8 cellular contexts compared by ENCODE assay signal in the genomic region with DNA sequence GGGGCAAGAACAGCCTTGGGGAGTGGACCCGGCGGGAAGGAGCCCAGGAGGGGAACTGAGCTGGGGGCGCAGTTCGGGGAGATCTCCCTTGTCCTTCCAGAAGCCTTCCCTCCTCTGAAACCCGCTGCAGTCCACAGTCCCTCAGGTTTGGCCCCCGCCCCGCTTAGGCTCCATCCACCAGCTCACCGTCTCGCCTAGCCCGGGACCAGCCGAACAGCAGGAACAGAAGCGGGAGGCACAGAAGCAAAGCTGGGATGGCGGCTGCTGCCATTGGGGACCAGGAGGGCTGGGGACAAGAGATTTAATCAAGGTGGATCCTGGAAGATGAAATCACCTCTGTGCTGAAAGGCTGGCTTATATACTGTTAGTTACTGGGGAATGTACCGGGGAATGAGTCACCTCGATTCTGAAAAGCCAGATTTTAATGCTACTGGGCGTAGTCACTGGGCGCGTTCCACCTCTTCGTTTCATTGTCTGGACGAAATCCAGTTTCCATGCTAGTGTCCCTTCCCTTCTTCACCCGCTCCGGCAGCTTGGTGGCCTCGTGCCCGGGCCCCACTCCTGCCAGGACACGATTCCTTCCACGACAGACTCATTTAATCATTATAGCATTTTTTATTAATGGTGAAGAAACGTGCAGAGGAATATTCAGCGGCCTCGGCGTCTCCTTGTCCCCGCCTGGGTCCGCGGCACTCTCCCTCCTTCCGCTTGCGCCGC. TPM values are rescaled to one million over a fixed set of nuclear protein-coding genes. Genes with fewer than 3 reads are reported as not detected.
DNase-seq lines count a peak whose midpoint lies in the region; ATAC-seq, FAIRE-seq and TF ChIP-seq lines count a peak whose summit lies in the region.

A gene with protein sequence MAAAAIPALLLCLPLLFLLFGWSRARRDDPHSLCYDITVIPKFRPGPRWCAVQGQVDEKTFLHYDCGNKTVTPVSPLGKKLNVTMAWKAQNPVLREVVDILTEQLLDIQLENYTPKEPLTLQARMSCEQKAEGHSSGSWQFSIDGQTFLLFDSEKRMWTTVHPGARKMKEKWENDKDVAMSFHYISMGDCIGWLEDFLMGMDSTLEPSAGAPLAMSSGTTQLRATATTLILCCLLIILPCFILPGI (minus strand): TSS at position 332 of the 717 bp plus-strand sequence. CDS start 61 bp downstream, at position 271.

- peak; percentile 41 for DNase-seq in COLO829 (ENCODE audit: low spot score)
- DNase-seq in NCI-H69 (lab: John Stamatoyannopoulos, UW), result peak; percentile 45
- DNase-seq in epithelial cell of prostate (ENCODE audit: low read depth, low spot score), result peak; percentile 60
- DNase-seq in pancreas, result peak in 2 of 6 donors; percentile 45 to 49
- no peak for DNase-seq in testis
- no peak for DNase-seq in activated T-helper 1 cell treated with anti-CD3 and anti-CD28 coated beads, Interleukin-12 subunit alpha, Interleukin-12 subunit beta, Interleukin-2, Interleukin-4 antibody, amounts not matched to agents 30 ng/mL and 10 ng/mL and 1 ng/mL, durations not matched to agents 14 hours and 24 hours and 36 hours (ENCODE audit: low spot score)

- H3K27ac ChIP-seq in epithelial cell of prostate (peak within 1 kb of the TSS; percentile 45), pancreas (no peak within 1 kb of the TSS), testis (no peak within 1 kb of the TSS)

- H3K4me3 Mint-ChIP-seq in activated T-helper 1 cell treated with anti-CD3 and anti-CD28 coated beads, Interleukin-12 subunit alpha, Interleukin-12 subunit beta, Interleukin-2, Interleukin-4 antibody, amounts not matched to agents 30 ng/mL and 10 ng/mL and 1 ng/mL, durations not matched to agents 14 hours and 24 hours and 36 hours, result no peak within 1 kb of the TSS

- peak; percentile 70 to 87 (median 82) for ATAC-seq in pancreas
- ATAC-seq in HG03439 (IDR thresholded peaks at IDR 0.05; ENCODE audit: unreplicated experiment), result no peak
- no peak for ATAC-seq in GM19351 (IDR thresholded peaks at IDR 0.05; ENCODE audit: unreplicated experiment)

- 10 to 11% methylated on average over 36 of the region's 36 CpGs for WGBS in pancreas, 2 donors
- 2 to 10% methylated on average over 36 of the region's 36 CpGs for WGBS in testis, 2 donors

- H3K27me3 Mint-ChIP-seq in activated T-helper 1 cell treated with anti-CD3 and anti-CD28 coated beads, Interleukin-12 subunit alpha, Interleukin-12 subunit beta, Interleukin-2, Interleukin-4 antibody, amounts not matched to agents 30 ng/mL and 10 ng/mL and 1 ng/mL, durations not matched to agents 14 hours and 24 hours and 36 hours (ENCODE audit: insufficient read depth), result peaks cover 63% of the 10 kb centered on the region

- no peaks in the 10 kb centered on the region for H3K36me3 Mint-ChIP-seq in activated T-helper 1 cell treated with anti-CD3 and anti-CD28 coated beads, Interleukin-12 subunit alpha, Interleukin-12 subunit beta, Interleukin-2, Interleukin-4 antibody, amounts not matched to agents 30 ng/mL and 10 ng/mL and 1 ng/mL, durations not matched to agents 14 hours and 24 hours and 36 hours (ENCODE audit: low read depth)

- H3K36me3 ChIP-seq in pancreas (no peaks in the 10 kb centered on the region), testis (ENCODE audit: low read depth, missing control alignments) (no peaks in the 10 kb centered on the region)

- peak within 1 kb of the TSS in 2 of 4 donors; percentile 9 to 29 for H3K4me3 ChIP-seq in pancreas
- peak within 1 kb of the TSS in 1 of 2 donors; percentile 2 for H3K4me3 ChIP-seq in testis

- no peak for FAIRE-seq in pancreas (lab: Jason Lieb, UNC)

- H3K27ac Mint-ChIP-seq in activated T-helper 1 cell treated with anti-CD3 and anti-CD28 coated beads, Interleukin-12 subunit alpha, Interleukin-12 subunit beta, Interleukin-2, Interleukin-4 antibody, amounts not matched to agents 30 ng/mL and 10 ng/mL and 1 ng/mL, durations not matched to agents 14 hours and 24 hours and 36 hours, result no peak within 1 kb of the TSS

- intact Hi-C loops in pancreas (cut with DNase I) (no loop called here), testis (cut with DNase I; ENCODE audit: low total_unique reads) (no loop called here)
- intact Hi-C loops in activated T-helper 1 cell treated with anti-CD3 and anti-CD28 coated beads, Interleukin-12 subunit alpha, Interleukin-12 subunit beta, Interleukin-2, Interleukin-4 antibody, amounts not matched to agents 30 ng/mL and 10 ng/mL and 1 ng/mL, durations not matched to agents 14 hours and 24 hours and 36 hours (cut with micrococcal nuclease), result no loop called here

- no peaks in the 10 kb centered on the region for H3K4me1 ChIP-seq in pancreas
- peaks cover 9% of the 10 kb centered on the region for H3K4me1 ChIP-seq in testis

- no peak for TF ChIP-seq POLR2A in testis (IDR thresholded peaks at IDR 0.05)

- H3K9me3 ChIP-seq in pancreas (no peaks in the 10 kb centered on the region), testis (no peaks in the 10 kb centered on the region)

- TF ChIP-seq CTCF in pancreas (IDR thresholded peaks at IDR 0.05) (no peak), testis (IDR thresholded peaks at IDR 0.05) (no peak)

- peaks cover 18% of the 10 kb centered on the region for H3K4me1 Mint-ChIP-seq in activated T-helper 1 cell treated with anti-CD3 and anti-CD28 coated beads, Interleukin-12 subunit alpha, Interleukin-12 subunit beta, Interleukin-2, Interleukin-4 antibody, amounts not matched to agents 30 ng/mL and 10 ng/mL and 1 ng/mL, durations not matched to agents 14 hours and 24 hours and 36 hours (ENCODE audit: low read depth)

- H3K27me3 ChIP-seq in pancreas, result peaks cover 0 to 3% (median 0%) of the 10 kb centered on the region in 4 donors
- no peaks in the 10 kb centered on the region for H3K27me3 ChIP-seq in testis

- no peaks in the 10 kb centered on the region for H3K9me3 Mint-ChIP-seq in activated T-helper 1 cell treated with anti-CD3 and anti-CD28 coated beads, Interleukin-12 subunit alpha, Interleukin-12 subunit beta, Interleukin-2, Interleukin-4 antibody, amounts not matched to agents 30 ng/mL and 10 ng/mL and 1 ng/mL, durations not matched to agents 14 hours and 24 hours and 36 hours

RNA-seq across cellular contexts. Expression of the gene that starts here (rescaled TPM):
- under 1 TPM in 2 of 6 donors, not detected in 4; 0.46 to 0.53 TPM for total RNA-seq in pancreas
- not detected for polyA plus RNA-seq in pancreas
- under 1 TPM in 1 of 2 donors, not detected in 1; 0.43 TPM for total RNA-seq in testis
- not detected for polyA plus RNA-seq in testis (ENCODE audit: insufficient read depth, low read depth, low replicate concordance)
- not detected in 2 replicates for total RNA-seq in activated T-helper 1 cell treated with anti-CD3 and anti-CD28 coated beads, Interleukin-12 subunit alpha, Interleukin-12 subunit beta, Interleukin-2, Interleukin-4 antibody, amounts not matched to agents 30 ng/mL and 10 ng/mL and 1 ng/mL, durations not matched to agents 14 hours and 24 hours and 36 hours

Comparison
In these comparisons a context has a peak if more than half of its experiments do, and no peak if none do; other contexts are left out.
1. Peak in ATAC-seq in pancreas; RNA of the gene not detected or under 1 TPM.
2. DNase-seq: peak in COLO829 (single experiment), NCI-H69 (single experiment) and epithelial cell of prostate (single experiment); none in testis (single experiment) and activated T-helper 1 cell treated with anti-CD3 and anti-CD28 coated beads, Interleukin-12 subunit alpha, Interleukin-12 subunit beta, Interleukin-2, Interleukin-4 antibody, amounts not matched to agents 30 ng/mL and 10 ng/mL and 1 ng/mL, durations not matched to agents 14 hours and 24 hours and 36 hours (single experiment).